ENCODE assay signal across 15 cellular contexts in the genomic region with DNA sequence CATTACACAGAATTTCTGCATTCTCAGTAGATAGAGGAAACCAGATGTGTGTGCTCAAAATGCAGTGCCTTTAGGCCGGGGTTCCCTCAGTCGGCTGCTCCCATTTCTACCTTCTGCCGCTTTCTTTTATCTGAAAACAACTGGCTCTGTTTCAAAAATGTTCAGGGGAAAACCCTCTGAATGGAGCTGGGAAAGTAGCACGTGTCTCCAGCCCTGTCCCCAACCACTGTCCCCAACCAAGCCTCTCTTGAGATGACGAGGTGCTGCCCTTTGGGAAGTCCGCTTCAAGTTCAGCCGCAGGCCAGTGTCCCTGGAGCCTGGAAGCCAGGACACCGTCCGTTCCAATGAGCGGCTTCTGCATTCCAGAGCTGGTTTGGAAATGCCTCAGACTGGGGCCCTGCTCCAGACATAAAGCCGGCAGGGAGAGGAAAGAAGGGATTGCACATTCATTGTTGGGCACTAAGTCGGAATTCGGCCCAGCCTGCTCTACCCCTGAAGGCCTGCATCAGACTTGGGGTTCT.
DNase-seq lines count a peak whose midpoint lies in the region; ATAC-seq and TF ChIP-seq lines count a peak whose summit lies in the region.
"Had no signal": no experiment of that assay in that cellular context is flagged by ENCODE, and none has a peak within 500 bp of the region (broad histone marks: within the 10 kb centered on the region; RNA-seq: fewer than 3 reads in every experiment).

No MANE protein-coding gene starts in this region.

- no peaks in the 10 kb centered on the region for H3K27me3 Mint-ChIP-seq in activated CD8-positive, alpha-beta memory T cell treated with anti-CD3 and anti-CD28 coated beads, Interleukin-2, amount 10 ng/mL, durations not matched to agents 7 days and 5 days
- H3K27me3 Mint-ChIP-seq: activated naive CD4-positive, alpha-beta T cell treated with anti-CD3 and anti-CD28 coated beads, Interleukin-2, amount 50 U/mL, for 24 hours had no signal

- no peaks in the 10 kb centered on the region for H3K4me1 Mint-ChIP-seq in activated CD8-positive, alpha-beta memory T cell treated with anti-CD3 and anti-CD28 coated beads, Interleukin-2, amount 10 ng/mL, durations not matched to agents 7 days and 5 days
- H3K4me1 Mint-ChIP-seq: activated naive CD4-positive, alpha-beta T cell treated with anti-CD3 and anti-CD28 coated beads, Interleukin-2, amount 50 U/mL, for 24 hours had no signal

- no peak overlapping the region for H3K4me3 Mint-ChIP-seq in activated CD8-positive, alpha-beta memory T cell treated with anti-CD3 and anti-CD28 coated beads, Interleukin-2, amount 10 ng/mL, durations not matched to agents 7 days and 5 days
- H3K4me3 Mint-ChIP-seq: activated naive CD4-positive, alpha-beta T cell treated with anti-CD3 and anti-CD28 coated beads, Interleukin-2, amount 50 U/mL, for 24 hours had no signal

- H3K4me1 ChIP-seq in gastrocnemius medialis, result peaks cover 7 to 16% of the 10 kb centered on the region in 2 donors

- no peak for TF ChIP-seq CTCF in gastrocnemius medialis (IDR thresholded peaks at IDR 0.05 in 4 of 5, conservative IDR thresholded peaks at IDR 0.05 in 1 of 5)

- TF ChIP-seq POLR2A in gastrocnemius medialis (IDR thresholded peaks at IDR 0.05), result no peak

- CTCF ChIA-PET in activated CD8-positive, alpha-beta memory T cell treated with anti-CD3 and anti-CD28 coated beads, Interleukin-2, amount 10 ng/mL, durations not matched to agents 7 days and 5 days (lab: Charles Lee), result interaction anchor here (1.3 kb wide), 1 partner anchor 12 kb away, joined by 3 read pairs; no protein-coding TSS in a partner anchor

- H3K9me3 ChIP-seq in gastrocnemius medialis, result no peaks in the 10 kb centered on the region

- intact Hi-C loops in gastrocnemius medialis (cut with DNase I; ENCODE audit: low total_unique reads), result no loop called here

- DNase-seq in ELF-1 (ENCODE audit: low read depth, low spot score) (peak; percentile 70), astrocyte of the hippocampus (ENCODE audit: low read depth, low spot score) (peak; percentile 91), hepatic stellate cell (ENCODE audit: low spot score) (peak; percentile 65), gastrocnemius medialis (peak in 1 of 2 donors; percentile 38), T1000 (lab: John Stamatoyannopoulos, UW) (no peak), NCI-H446 treated with DMSO at 0.1 percent for 48 hours (lab: John Stamatoyannopoulos, UW) (no peak), anterior cingulate cortex (lab: John Stamatoyannopoulos, UW) (no peak)
- no peak for DNase-seq in activated CD8-positive, alpha-beta memory T cell treated with anti-CD3 and anti-CD28 coated beads, Interleukin-2, amount 10 ng/mL, durations not matched to agents 7 days and 5 days
- DNase-seq: activated CD4-positive, CD25-positive, alpha-beta regulatory T cell treated with anti-CD3 and anti-CD28 coated beads, Interleukin-2, amount 50 U/mL, for 72 hours; DMS 273 treated with DMSO at 0.1 percent for 48 hours; NCI-H1436; stimulated activated CD4-positive, alpha-beta T cell treated with anti-CD3 and anti-CD28 coated beads, Interleukin-4, amount 100 ng/mL, for 4 hours had no signal

- peaks cover 1% of the 10 kb centered on the region for H3K36me3 Mint-ChIP-seq in activated CD8-positive, alpha-beta memory T cell treated with anti-CD3 and anti-CD28 coated beads, Interleukin-2, amount 10 ng/mL, durations not matched to agents 7 days and 5 days

- H3K9me3 Mint-ChIP-seq in activated CD8-positive, alpha-beta memory T cell treated with anti-CD3 and anti-CD28 coated beads, Interleukin-2, amount 10 ng/mL, durations not matched to agents 7 days and 5 days (ENCODE audit: low read depth), result no peaks in the 10 kb centered on the region
- H3K9me3 Mint-ChIP-seq: activated naive CD4-positive, alpha-beta T cell treated with anti-CD3 and anti-CD28 coated beads, Interleukin-2, amount 50 U/mL, for 24 hours had no signal

- no peaks in the 10 kb centered on the region for H3K27me3 ChIP-seq in gastrocnemius medialis

- no peak overlapping the region for H3K4me3 ChIP-seq in gastrocnemius medialis

- no peak overlapping the region for H3K27ac Mint-ChIP-seq in activated CD8-positive, alpha-beta memory T cell treated with anti-CD3 and anti-CD28 coated beads, Interleukin-2, amount 10 ng/mL, durations not matched to agents 7 days and 5 days
- H3K27ac Mint-ChIP-seq: activated naive CD4-positive, alpha-beta T cell treated with anti-CD3 and anti-CD28 coated beads, Interleukin-2, amount 50 U/mL, for 24 hours had no signal

- H3K36me3 ChIP-seq in gastrocnemius medialis, result no peaks in the 10 kb centered on the region

- H3K27ac ChIP-seq in gastrocnemius medialis, result peak overlapping the region in 1 of 4 donors; percentile 25
- H3K27ac ChIP-seq: HL-60 had no signal

- in situ Hi-C loops in gastrocnemius medialis (cut with MboI; ENCODE audit: low sequenced_read_pairs in 4 of 4), result no loop called here

- ATAC-seq in gastrocnemius medialis, result peak; percentile 56 to 57
- ATAC-seq in activated CD8-positive, alpha-beta memory T cell treated with anti-CD3 and anti-CD28 coated beads, Interleukin-2, amount 10 ng/mL, durations not matched to agents 7 days and 5 days, result no peak
- ATAC-seq: esophagus mucosa had no signal

Comparison
In these comparisons a context has a peak if more than half of its experiments do, and no peak if none do; other contexts are left out.
1. DNase-seq: peak in ELF-1 (single experiment), astrocyte of the hippocampus (single experiment) and hepatic stellate cell (single experiment); none in activated CD8-positive, alpha-beta memory T cell treated with anti-CD3 and anti-CD28 coated beads, Interleukin-2, amount 10 ng/mL, durations not matched to agents 7 days and 5 days (single experiment), T1000 (single experiment), NCI-H446 treated with DMSO at 0.1 percent for 48 hours (single experiment) and anterior cingulate cortex (0 of 58).